In the genomic region with DNA sequence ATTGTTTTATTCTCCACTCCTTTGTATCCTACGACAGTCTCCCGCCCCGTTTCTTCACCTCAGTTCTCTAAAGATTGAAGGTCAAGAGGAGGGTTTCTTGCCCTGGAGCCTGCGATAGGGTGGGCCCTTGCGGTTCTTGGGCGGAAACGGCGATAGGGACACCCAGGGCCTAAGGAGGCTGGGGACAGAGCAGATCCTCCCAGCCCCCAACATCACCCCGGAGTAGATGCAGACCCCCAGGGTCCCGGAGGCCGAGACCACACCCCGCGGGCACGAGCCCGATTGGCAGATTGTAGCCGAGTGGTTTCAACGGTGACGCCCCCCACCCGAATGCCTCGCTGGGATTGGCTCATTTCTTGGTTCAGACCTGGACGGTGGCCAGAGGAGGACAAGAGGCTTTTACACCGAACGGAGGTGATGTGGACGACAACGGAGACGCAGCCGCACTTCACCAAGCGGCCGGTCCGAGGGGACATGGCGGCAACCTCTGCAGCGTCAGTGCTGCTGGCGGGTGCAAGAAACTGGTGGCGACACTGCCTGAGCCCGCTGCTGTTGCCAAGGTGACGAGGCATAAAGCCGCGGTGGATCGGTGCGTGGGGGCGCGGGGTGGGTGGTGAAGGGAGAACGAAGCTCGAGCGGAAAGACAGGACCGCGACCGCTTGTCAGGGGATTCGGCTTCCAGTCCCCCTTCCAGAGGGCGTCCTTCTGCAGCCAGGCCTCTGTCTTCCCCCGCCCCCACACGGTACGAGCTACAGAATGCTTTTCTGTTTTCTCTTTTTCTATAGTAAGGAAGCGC, we compare ENCODE assay signal across 8 cellular contexts. TPM values are rescaled to one million over a fixed set of nuclear protein-coding genes. Genes with fewer than 3 reads are reported as not detected.
A peak's percentile ranks its signal among the peaks of the same experiment; 100 is the strongest.
DNase-seq lines count a peak whose midpoint lies in the region; ATAC-seq, FAIRE-seq and TF ChIP-seq lines count a peak whose summit lies in the region.

No MANE protein-coding gene starts in this region.

- ATAC-seq in GM18499 (IDR thresholded peaks at IDR 0.05; ENCODE audit: insufficient read depth, unreplicated experiment) (peak; percentile 57), HG03066 (IDR thresholded peaks at IDR 0.05; ENCODE audit: low read depth, unreplicated experiment) (peak; percentile 86), HG02973 (IDR thresholded peaks at IDR 0.05; ENCODE audit: unreplicated experiment) (no peak)

- FAIRE-seq in bronchial epithelial cell (lab: Jason Lieb, UNC), result no peak

- peak overlapping the region; percentile 78 for H3K27ac ChIP-seq in VCaP
- H3K27ac ChIP-seq in skin epidermis, result peak overlapping the region; percentile 28 to 84 (median 71)

- H3K27me3 ChIP-seq in bronchial epithelial cell (ENCODE audit: control insufficient read depth, insufficient read depth, low read length), result no peaks in the 10 kb centered on the region

- no peaks in the 10 kb centered on the region for H3K36me3 ChIP-seq in bronchial epithelial cell (ENCODE audit: control insufficient read depth, insufficient read depth, low read length)

- H3K4me3 ChIP-seq in bronchial epithelial cell (ENCODE audit: low read depth, low read length), result peak overlapping the region; percentile 70
- H3K4me3 ChIP-seq in skin epidermis, result peak overlapping the region; percentile 46 to 72 (median 61)

- TF ChIP-seq CTCF in VCaP (conservative IDR thresholded peaks at IDR 0.05) (no peak), bronchial epithelial cell (IDR thresholded peaks at IDR 0.05; ENCODE audit: insufficient read depth, low read length, severe bottlenecking) (peak; percentile 15)

- DNase-seq in NCI-H2196 (lab: John Stamatoyannopoulos, UW; ENCODE audit: unreplicated experiment), result peak; percentile 96
- peak; percentile 71 for DNase-seq in bronchial epithelial cell (ENCODE audit: low read depth)
- DNase-seq in iPS-NIHi7 (ENCODE audit: extremely low spot score), result peak; percentile 98

RNA-seq across cellular contexts. Expression of a gene that starts 19.0 kb away (rescaled TPM):
- 0.26 TPM in 2 replicates for total RNA-seq in bronchial epithelial cell
